In the genomic region with DNA sequence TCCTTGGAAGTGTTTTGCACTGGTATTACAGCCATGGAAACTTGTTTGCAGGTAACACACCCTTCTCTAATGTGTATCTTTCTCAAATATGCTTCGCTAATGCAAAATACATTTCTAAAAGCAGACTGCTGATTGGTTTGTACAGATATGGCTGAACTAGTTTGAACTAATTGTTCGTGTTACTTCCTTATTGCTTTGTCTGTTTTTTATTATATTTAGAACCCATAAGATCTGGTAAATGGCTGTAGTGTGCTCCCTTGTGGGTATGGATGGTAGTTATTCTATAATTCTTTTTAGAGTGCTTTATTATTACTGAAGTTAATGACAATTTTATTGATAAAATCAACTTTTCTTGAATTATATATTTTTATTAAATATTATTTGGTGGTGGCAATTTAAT, we compare ENCODE assay signal across 8 cellular contexts. TPM values are rescaled to one million over a fixed set of nuclear protein-coding genes. Genes with fewer than 3 reads are reported as not detected.
A peak's percentile ranks its signal among the peaks of the same experiment; 100 is the strongest.
DNase-seq lines count a peak whose midpoint lies in the region; ATAC-seq, FAIRE-seq and TF ChIP-seq lines count a peak whose summit lies in the region.

No MANE protein-coding gene starts in this region.

- intact Hi-C loops in HepG2 (cut with micrococcal nuclease; ENCODE audit: unreplicated experiment) (loop anchor here (1.0 kb wide), 1 partner anchor 180 kb away; no protein-coding TSS in a partner anchor), posterior cingulate gyrus (cut with DNase I) (loop anchor here (2.0 to 5.0 kb wide), 3 partner anchors 51 to 181 kb away; a partner anchor contains a TSS)

- no peak for TF ChIP-seq RAD21 in HepG2 (CRISPR knock-in tag; IDR thresholded peaks at IDR 0.05)

- H3K9me2 ChIP-seq in Karpas-422 (replicated peaks; ENCODE audit: insufficient read depth, low read length) = no peaks in the 10 kb centered on the region

- POLR2A ChIA-PET in HepG2 (lab: Yijun Ruan, JAX) = no interaction called here

- no peak for ATAC-seq in HepG2

- H3K4me1 ChIP-seq in Karpas-422 (ENCODE audit: low read length) (peaks cover 19% of the 10 kb centered on the region), HepG2 (ENCODE audit: insufficient read depth, low read length) (no peaks in the 10 kb centered on the region)

- FAIRE-seq in HepG2 (lab: Jason Lieb, UNC) (no peak), urothelium cell line (lab: Jason Lieb, UNC) (no peak)

- BruUV-seq in HepG2 (replicated peaks; lab: Mats Ljungman, UMichigan) = no TSS peak

- H3K27ac ChIP-seq in Karpas-422 (ENCODE audit: low read length) (peak overlapping the region; percentile 17; the same call in 1 of the 2 replicates), HepG2 (ENCODE audit: extremely low read length, insufficient read depth, low read length) (no peak overlapping the region)

- peaks cover 15% of the 10 kb centered on the region for H3K9me3 ChIP-seq in Karpas-422 (ENCODE audit: low read length)
- H3K9me3 ChIP-seq in HepG2 (ENCODE audit: low read length) = no peaks in the 10 kb centered on the region; the same call in 1 of the 2 replicates

- TF ChIP-seq CTCF in cardiac fibroblast (IDR thresholded peaks at IDR 0.05; ENCODE audit: low read depth, low read length) (peak; percentile 32), HepG2 (CRISPR knock-in tag; IDR thresholded peaks at IDR 0.05) (no peak)

- in situ Hi-C loops in ACHN (cut with HindIII; ENCODE audit: low pct_ligation_motif_present, low pct_unique_long_range_greater_than_20kb, low sequenced_read_pairs) (no loop called here), HepG2 (cut with HindIII; ENCODE audit: extremely low pct_ligation_motif_present, low pct_unique_long_range_greater_than_20kb) (no loop called here)

- H3K27me3 ChIP-seq in Karpas-422 (ENCODE audit: low read length) (no peaks in the 10 kb centered on the region), HepG2 (ENCODE audit: control insufficient read depth in 1 of 2, insufficient read depth in 2 of 2, low read length in 2 of 2) (no peaks in the 10 kb centered on the region)

- H3K9ac ChIP-seq in Karpas-422 (ENCODE audit: low read length) (no peak overlapping the region), HepG2 (ENCODE audit: insufficient read depth, low read depth, low read length) (no peak overlapping the region)

- CTCF ChIA-PET in HepG2 (lab: Yijun Ruan, JAX; ENCODE audit: low intra/inter-chr PET ratio, low total read pairs) = interaction anchor here (1.5 kb wide), 1 partner anchor 162 kb away, joined by 3 read pairs; no protein-coding TSS in a partner anchor

- H2AFZ ChIP-seq in Karpas-422 (ENCODE audit: low read length) (no peak overlapping the region), HepG2 (ENCODE audit: low read length) (no peak overlapping the region)

- H3K79me2 ChIP-seq in Karpas-422 (ENCODE audit: low read length) (peaks cover 95% of the 10 kb centered on the region), HepG2 (ENCODE audit: insufficient read depth, low read length) (peaks cover 10% of the 10 kb centered on the region)

- TF ChIP-seq EP300 in HepG2 (IDR thresholded peaks at IDR 0.05; ENCODE audit: low read depth in 2 of 2, low read length in 2 of 2) (no peak), HepG2 (CRISPR knock-in tag; IDR thresholded peaks at IDR 0.05; ENCODE audit: borderline replicate concordance) (no peak)

- H3K36me3 ChIP-seq in Karpas-422 (ENCODE audit: insufficient read depth, low read length) (peaks cover 30% of the 10 kb centered on the region), HepG2 (replicated peaks in 1 of 2; ENCODE audit: control insufficient read depth in 1 of 2, insufficient read depth in 2 of 2, low read length in 2 of 2) (no peaks in the 10 kb centered on the region)

- TF ChIP-seq POLR2A in HepG2 (IDR thresholded peaks at IDR 0.05; ENCODE audit: insufficient read depth in 1 of 2, low read depth in 2 of 2, low read length in 2 of 2) = no peak

- H4K20me1 ChIP-seq in Karpas-422 (ENCODE audit: insufficient read depth, low read depth, low read length) (no peaks in the 10 kb centered on the region), HepG2 (ENCODE audit: insufficient read depth, low read length) (no peaks in the 10 kb centered on the region)

- DNase-seq in ACHN (peak; percentile 45), Karpas-422 (peak; percentile 52), cardiac fibroblast (ENCODE audit: low read depth in 2 of 2) (peak; percentile 50 to 58), HepG2 (ENCODE audit: low spot score) (no peak), A172 (ENCODE audit: low spot score) (no peak), urothelium cell line (ENCODE audit: low spot score) (no peak), posterior cingulate gyrus (no peak)
- no peak for DNase-seq in stimulated activated CD4-positive, alpha-beta T cell treated with anti-CD3 and anti-CD28 coated beads, Interleukin-4, amount 100 ng/mL, for 4 hours

- no peak overlapping the region for H3K4me2 ChIP-seq in Karpas-422 (ENCODE audit: low read depth, low read length, poor library complexity, severe bottlenecking)
- H3K4me2 ChIP-seq in HepG2 (ENCODE audit: low read depth, low read length) = no peak overlapping the region

- H3K4me3 ChIP-seq in Karpas-422 (ENCODE audit: low read length) (no peak overlapping the region), cardiac fibroblast (replicated peaks in 1 of 2; ENCODE audit: low read depth in 2 of 2, low read length in 2 of 2) (no peak overlapping the region), HepG2 (replicated peaks in 1 of 3; ENCODE audit: insufficient read depth in 1 of 3, low read depth in 2 of 3, low read length in 3 of 3) (no peak overlapping the region)

- 45% methylated on average over 2 of the region's 2 CpGs for WGBS in HepG2 (ENCODE audit: low lambda C conversion rate)

TF ChIP-seq in HepG2, 621 proteins besides CTCF, POLR2A, EP300 and RAD21:
- TF ChIP-seq SMC3 (IDR thresholded peaks at IDR 0.05; ENCODE audit: low read length) (0 out of 2 replicates have a peak, but pooled peaks have one; percentile 5), BHLHE40 (IDR thresholded peaks at IDR 0.05; ENCODE audit: low read length) (no peak), NR1H2 (CRISPR knock-in tag; IDR thresholded peaks at IDR 0.05; ENCODE audit: borderline replicate concordance, low read depth) (no peak), STAG1 (CRISPR knock-in tag; IDR thresholded peaks at IDR 0.05) (peak; percentile 22; the same call in 1 of the 2 replicates), ZNF775 (CRISPR knock-in tag; IDR thresholded peaks at IDR 0.05; ENCODE audit: borderline replicate concordance) (no peak), ZNF501 (CRISPR knock-in tag; IDR thresholded peaks at IDR 0.05) (no peak)
TF ChIP-seq in HepG2: peak in this region for 2.

RNA-seq across cellular contexts. Expression of a gene that starts 53.0 kb away (rescaled TPM):
- 32.8 and 88.4 TPM in 2 replicates for total RNA-seq in Karpas-422 (2014; rRNA removed; shearing (Covaris generic); ENCODE audit: low replicate concordance)
- total RNA-seq in HepG2 (2016; rRNA removed; fragmentation: Illumina TruSeq; extraction: Trizol) = 11.8 and 15.2 TPM in 2 replicates
- 13.2 and 15.0 TPM in 2 replicates for total RNA-seq in HepG2 (2016; cell fraction: cytosol; rRNA removed; fragmentation: Illumina TruSeq; extraction: Trizol; ENCODE audit: low read depth)
- total RNA-seq in HepG2 (2016; cell fraction: insoluble cytoplasmic fraction; rRNA removed; fragmentation: Illumina TruSeq; extraction: Trizol) = 7.3 and 14.4 TPM in 2 replicates
- 15.8 and 17.6 TPM in 2 replicates for total RNA-seq in HepG2 (2016; cell fraction: membrane; rRNA removed; fragmentation: Illumina TruSeq; extraction: Trizol)
- 12.9 and 14.6 TPM in 2 replicates for total RNA-seq in HepG2 (2016; cell fraction: nucleus; rRNA removed; fragmentation: Illumina TruSeq; extraction: Trizol)
- polyA plus RNA-seq in HepG2 (2011; rRNA removed) = 1.5 and 1.8 TPM in 2 replicates
- 0.78 and 0.96 TPM in 2 replicates for polyA plus RNA-seq in HepG2 (2011; cell fraction: cytosol; rRNA removed)
- 1.6 and 1.9 TPM in 2 replicates for polyA plus RNA-seq in HepG2 (2011; cell fraction: nucleus; rRNA removed)
- 1.4 and 4.3 TPM in 2 replicates for polyA plus RNA-seq in HepG2 (2012)
- 0.19 and 0.22 TPM in 2 replicates for polyA plus RNA-seq in HepG2 (2016; cell fraction: cytosol; fragmentation: Illumina TruSeq; extraction: Trizol; ENCODE audit: low read depth)
- 5.7 and 6.5 TPM in 2 replicates for polyA plus RNA-seq in HepG2 (2016; cell fraction: insoluble cytoplasmic fraction; fragmentation: Illumina TruSeq; extraction: Trizol; ENCODE audit: low read depth)
- 0.56 and 0.68 TPM in 2 replicates for polyA plus RNA-seq in HepG2 (2016; cell fraction: membrane; fragmentation: Illumina TruSeq; extraction: Trizol; ENCODE audit: low read depth)
- 3.9 and 4.7 TPM in 2 replicates for polyA plus RNA-seq in HepG2 (2016; cell fraction: nucleus; fragmentation: Illumina TruSeq; extraction: Trizol; ENCODE audit: insufficient read depth, low read depth)
- 12.7 and 41.4 TPM in 2 replicates for polyA minus RNA-seq in HepG2 (2011; rRNA and poly(A)+ RNA removed; ENCODE audit: low replicate concordance)
- 4.7 TPM in 2 replicates for polyA minus RNA-seq in HepG2 (2011; cell fraction: cytosol; rRNA and poly(A)+ RNA removed)
- 15.3 and 17.4 TPM in 2 replicates for polyA minus RNA-seq in HepG2 (2011; cell fraction: nucleus; rRNA and poly(A)+ RNA removed)
- total RNA-seq in A172 (2014; rRNA removed; shearing (Covaris generic)) = 26.4 and 30.0 TPM in 2 replicates

Comparison
In these comparisons a context has a peak if more than half of its experiments do, and no peak if none do; other contexts are left out.
1. DNase-seq: peak in ACHN (single experiment), Karpas-422 (single experiment) and cardiac fibroblast (2 of 2); none in HepG2 (single experiment), stimulated activated CD4-positive, alpha-beta T cell treated with anti-CD3 and anti-CD28 coated beads, Interleukin-4, amount 100 ng/mL, for 4 hours (0 of 2), A172 (single experiment), urothelium cell line (single experiment) and posterior cingulate gyrus (0 of 10).